In genomic region chr9:131677445-131678180, GRCh38 we compare ENCODE assay signal across 8 cellular contexts.
DNase-seq lines count a peak whose midpoint lies in the region; TF ChIP-seq lines count a peak whose summit lies in the region.

No MANE protein-coding gene starts in this region.

- peak; percentile 79 for DNase-seq in AG08396 (ENCODE audit: low spot score)
- DNase-seq in NCI-H774 (lab: John Stamatoyannopoulos, UW) = peak; percentile 30
- DNase-seq in colonic mucosa = no peak
- peak; percentile 85 for DNase-seq in mesenchymal stem cell
- DNase-seq in NCI-H146 treated with DMSO at 0.1 percent for 48 hours (lab: John Stamatoyannopoulos, UW; ENCODE audit: unreplicated experiment) = no peak
- DNase-seq in NCI-H748 treated with DMSO at 0.1 percent for 48 hours (lab: John Stamatoyannopoulos, UW) = no peak
- DNase-seq in ureter (ENCODE audit: low spot score) = no peak

- H3K4me2 ChIP-seq in mesenchymal stem cell (ENCODE audit: low read length, poor library complexity, severe bottlenecking) = peak overlapping the region; percentile 36

- no peak overlapping the region for H2BK15ac ChIP-seq in mesenchymal stem cell (ENCODE audit: low read depth, poor library complexity, severe bottlenecking)

- H3K27me3 ChIP-seq in colonic mucosa = no peaks in the 10 kb centered on the region
- H3K27me3 ChIP-seq in mesenchymal stem cell (ENCODE audit: control insufficient read depth in 1 of 2, insufficient read depth in 1 of 2, low read length in 2 of 2) = no peaks in the 10 kb centered on the region

- TF ChIP-seq POLR2A in GM18951 (IDR thresholded peaks at IDR 0.05; ENCODE audit: extremely low read depth, insufficient read depth, insufficient read length) = peak; percentile 32

- no peak overlapping the region for H2BK12ac ChIP-seq in mesenchymal stem cell (ENCODE audit: low read length in 2 of 2)

- peak overlapping the region; percentile 17 for H2AK5ac ChIP-seq in mesenchymal stem cell (ENCODE audit: low read length, severe bottlenecking)

- H3K9ac ChIP-seq in colonic mucosa (ENCODE audit: low read depth in 2 of 2, low read length in 2 of 2) = peak overlapping the region in 1 of 2 donors; percentile 38
- peak overlapping the region; percentile 87 for H3K9ac ChIP-seq in mesenchymal stem cell (ENCODE audit: low read length)

- in situ Hi-C loops in GM18951 (cut with MboI; ENCODE audit: low sequenced_read_pairs, unreplicated experiment) = no loop called here

- H3K4me3 ChIP-seq in colonic mucosa (no peak overlapping the region), mesenchymal stem cell (ENCODE audit: insufficient read depth in 1 of 2, low read depth in 1 of 2, low read length in 2 of 2) (peak overlapping the region in 1 of 2 experiments; percentile 58)

- H3K14ac ChIP-seq in mesenchymal stem cell (ENCODE audit: low read length in 2 of 2) = no peak overlapping the region

- H4K91ac ChIP-seq in mesenchymal stem cell (ENCODE audit: low read length) = no peak overlapping the region

- no peak overlapping the region for H3K23ac ChIP-seq in mesenchymal stem cell (ENCODE audit: low read length in 2 of 2)

- H2BK120ac ChIP-seq in mesenchymal stem cell (ENCODE audit: low read depth, low read length) = peak overlapping the region; percentile 39

- H3K27ac ChIP-seq in colonic mucosa (peak overlapping the region; percentile 70), mesenchymal stem cell (ENCODE audit: low read length, poor library complexity, severe bottlenecking) (peak overlapping the region; percentile 96)

- H2BK5ac ChIP-seq in mesenchymal stem cell (ENCODE audit: low read depth, low read length, poor library complexity, severe bottlenecking) = peak overlapping the region; percentile 67

- intact Hi-C loops in colonic mucosa (cut with DNase I) = no loop called here

- peaks cover 7% of the 10 kb centered on the region for H3K4me1 ChIP-seq in colonic mucosa
- H3K4me1 ChIP-seq in mesenchymal stem cell (ENCODE audit: control insufficient read depth, insufficient read depth, low read depth, low read length) = peaks cover 39% of the 10 kb centered on the region

- H3K36me3 ChIP-seq in colonic mucosa (no peaks in the 10 kb centered on the region), mesenchymal stem cell (ENCODE audit: control insufficient read depth in 1 of 2, insufficient read depth in 2 of 2, low read depth in 1 of 2, low read length in 2 of 2) (no peaks in the 10 kb centered on the region)

- no peak for TF ChIP-seq CTCF in colonic mucosa (IDR thresholded peaks at IDR 0.05)

- 1% methylated on average over 9 of the region's 9 CpGs for WGBS in mesenchymal stem cell

- peak overlapping the region; percentile 51 for H4K8ac ChIP-seq in mesenchymal stem cell (ENCODE audit: low read length)

- H3K9me3 ChIP-seq in colonic mucosa = no peaks in the 10 kb centered on the region
- H3K9me3 ChIP-seq in mesenchymal stem cell (ENCODE audit: control insufficient read depth, low read length) = no peaks in the 10 kb centered on the region

- peaks cover 39% of the 10 kb centered on the region for H3K79me1 ChIP-seq in mesenchymal stem cell (replicated peaks; ENCODE audit: low read length, poor library complexity, severe bottlenecking)

- H3K4ac ChIP-seq in mesenchymal stem cell (ENCODE audit: low read depth in 1 of 2, low read length in 2 of 2) = no peak overlapping the region

- no peak overlapping the region for H2AFZ ChIP-seq in mesenchymal stem cell (ENCODE audit: low read depth, low read length)

- peak overlapping the region in 1 of 2 experiments; percentile 73 for H3K18ac ChIP-seq in mesenchymal stem cell (ENCODE audit: low read depth in 1 of 2, low read length in 2 of 2)

Comparison
In these comparisons a context has a peak if more than half of its experiments do, and no peak if none do; other contexts are left out.
1. DNase-seq: peak in AG08396 (single experiment), NCI-H774 (single experiment) and mesenchymal stem cell (single experiment); none in colonic mucosa (single experiment), NCI-H146 treated with DMSO at 0.1 percent for 48 hours (single experiment), NCI-H748 treated with DMSO at 0.1 percent for 48 hours (single experiment) and ureter (single experiment).